28 cellular contexts compared by ENCODE assay signal in genomic region chr1:167672831-167673230, GRCh38. TPM values are rescaled to one million over a fixed set of nuclear protein-coding genes. Genes with fewer than 3 reads are reported as not detected.
DNase-seq lines count a peak whose midpoint lies in the region; ATAC-seq and TF ChIP-seq lines count a peak whose summit lies in the region.
"Had no signal": no experiment of that assay in that cellular context is flagged by ENCODE, and none has a peak within 500 bp of the region (broad histone marks: within the 10 kb centered on the region; RNA-seq: fewer than 3 reads in every experiment).

No MANE protein-coding gene starts in this region.

- no peak for ATAC-seq in CD4-positive, CD25-positive, alpha-beta regulatory T cell (ENCODE audit: low read depth in 2 of 2)
- no peak for ATAC-seq in activated naive CD8-positive, alpha-beta T cell treated with anti-CD3 and anti-CD28 coated beads, Interleukin-2, amount 10 ng/mL, durations not matched to agents 7 days and 5 days (ENCODE audit: low read depth)
- ATAC-seq in natural killer cell = no peak
- ATAC-seq: gastroesophageal sphincter, lower lobe of right lung had no signal

- peaks cover 57% of the 10 kb centered on the region for H3K36me3 Mint-ChIP-seq in CD4-positive, CD25-positive, alpha-beta regulatory T cell
- H3K36me3 Mint-ChIP-seq in IgD-negative memory B cell (peaks cover 14% of the 10 kb centered on the region), natural killer cell (no peaks in the 10 kb centered on the region)
- H3K36me3 Mint-ChIP-seq in activated naive CD8-positive, alpha-beta T cell treated with anti-CD3 and anti-CD28 coated beads, Interleukin-2, amount 10 ng/mL, durations not matched to agents 7 days and 5 days = peaks cover 64% of the 10 kb centered on the region
- H3K36me3 Mint-ChIP-seq: type B pancreatic cell had no signal

- H3K4me1 ChIP-seq in CD4-positive, CD25-positive, alpha-beta regulatory T cell (ENCODE audit: control insufficient read depth, insufficient read depth, low read length, poor library complexity, severe bottlenecking) = peaks cover 51% of the 10 kb centered on the region
- H3K4me1 ChIP-seq: gastroesophageal sphincter had no signal

- H3K27ac ChIP-seq in CD4-positive, CD25-positive, alpha-beta regulatory T cell (ENCODE audit: insufficient read depth, low read length, poor library complexity, severe bottlenecking) = no peak overlapping the region
- H3K27ac ChIP-seq: gastroesophageal sphincter, lower lobe of right lung, ovary, Peyer's patch had no signal

- intact Hi-C loops in natural killer cell (cut with micrococcal nuclease) = no loop called here

- POLR2A ChIA-PET in activated naive CD8-positive, alpha-beta T cell treated with anti-CD3 and anti-CD28 coated beads, Interleukin-2, amount 10 ng/mL, durations not matched to agents 7 days and 5 days (lab: Charles Lee) = interaction anchor here (1.4 kb wide), 1 partner anchor 22 kb away, joined by 4 read pairs; no protein-coding TSS in a partner anchor

- no peaks in the 10 kb centered on the region for H3K27me3 Mint-ChIP-seq in CD4-positive, CD25-positive, alpha-beta regulatory T cell
- H3K27me3 Mint-ChIP-seq in IgD-negative memory B cell (no peaks in the 10 kb centered on the region), natural killer cell (ENCODE audit: low read depth in 2 of 2) (no peaks in the 10 kb centered on the region)
- no peaks in the 10 kb centered on the region for H3K27me3 Mint-ChIP-seq in activated naive CD8-positive, alpha-beta T cell treated with anti-CD3 and anti-CD28 coated beads, Interleukin-2, amount 10 ng/mL, durations not matched to agents 7 days and 5 days
- H3K27me3 Mint-ChIP-seq: activated CD4-positive, alpha-beta T cell treated with anti-CD3 and anti-CD28 coated beads, Interleukin-2, amount 10 ng/mL, durations not matched to agents 24 days and 14 days had no signal

- no peak for TF ChIP-seq CTCF in natural killer cell (IDR thresholded peaks at IDR 0.05)

- no peak overlapping the region for H3K4me3 ChIP-seq in CD4-positive, CD25-positive, alpha-beta regulatory T cell (ENCODE audit: low read depth, low read length)
- H3K4me3 ChIP-seq: gastroesophageal sphincter, lower lobe of right lung, ovary, Peyer's patch had no signal

- no peak for DNase-seq in CD4-positive, CD25-positive, alpha-beta regulatory T cell
- DNase-seq in activated naive CD8-positive, alpha-beta T cell treated with anti-CD3 and anti-CD28 coated beads, Interleukin-2, amount 10 ng/mL, durations not matched to agents 7 days and 5 days = no peak
- no peak for DNase-seq in natural killer cell
- no peak for DNase-seq in activated gamma-delta T cell treated with Interleukin-2 at 50 U/mL for 16 hours
- no peak for DNase-seq in GF-D8 (lab: John Stamatoyannopoulos, UW)
- DNase-seq in activated CD4-positive, alpha-beta T cell treated with anti-CD3 and anti-CD28 coated beads for 1 hour = no peak
- DNase-seq: activated CD4-positive, alpha-beta T cell treated with anti-CD3 and anti-CD28 coated beads, Interleukin-2, amount 10 ng/mL, durations not matched to agents 24 days and 14 days; C1 segment of cervical spinal cord; DND-41; GOT3; HFFc6; lower lobe of right lung; NCI-H1092; NCI-H1694; NCI-H446 treated with DMSO at 0.1 percent for 48 hours; NCI-H774; ovary; Peyer's patch; SHP77; stimulated activated CD4-positive, alpha-beta T cell treated with anti-CD3 and anti-CD28 coated beads, Interleukin-15, amount 100 ng/mL, for 24 hours; stimulated activated CD4-positive, alpha-beta T cell treated with anti-CD3 and anti-CD28 coated beads, Interleukin-4, amount 100 ng/mL, for 4 hours; substantia nigra had no signal

- peak overlapping the region in 2 of 3 donors; percentile 84 for H3K27ac Mint-ChIP-seq in CD4-positive, CD25-positive, alpha-beta regulatory T cell
- H3K27ac Mint-ChIP-seq in IgD-negative memory B cell = peak overlapping the region in 2 of 3 donors; percentile 73 to 84
- peak overlapping the region; percentile 39 for H3K27ac Mint-ChIP-seq in activated naive CD8-positive, alpha-beta T cell treated with anti-CD3 and anti-CD28 coated beads, Interleukin-2, amount 10 ng/mL, durations not matched to agents 7 days and 5 days
- peak overlapping the region; percentile 88 to 97 for H3K27ac Mint-ChIP-seq in natural killer cell
- H3K27ac Mint-ChIP-seq: HFFc6, type B pancreatic cell had no signal

- H3K36me3 ChIP-seq in CD4-positive, CD25-positive, alpha-beta regulatory T cell (ENCODE audit: control insufficient read depth, insufficient read depth, low read length) = peaks cover 76% of the 10 kb centered on the region
- H3K36me3 ChIP-seq: gastroesophageal sphincter, lower lobe of right lung, ovary, Peyer's patch had no signal

- no peaks in the 10 kb centered on the region for H3K27me3 ChIP-seq in CD4-positive, CD25-positive, alpha-beta regulatory T cell (ENCODE audit: control insufficient read depth, insufficient read depth, low read length)
- H3K27me3 ChIP-seq: gastroesophageal sphincter, ovary, Peyer's patch had no signal

- H3K4me3 Mint-ChIP-seq in CD4-positive, CD25-positive, alpha-beta regulatory T cell = no peak overlapping the region
- H3K4me3 Mint-ChIP-seq in IgD-negative memory B cell = peak overlapping the region in 1 of 4 donors; percentile 2
- H3K4me3 Mint-ChIP-seq in activated naive CD8-positive, alpha-beta T cell treated with anti-CD3 and anti-CD28 coated beads, Interleukin-2, amount 10 ng/mL, durations not matched to agents 7 days and 5 days = no peak overlapping the region
- no peak overlapping the region for H3K4me3 Mint-ChIP-seq in natural killer cell
- H3K4me3 Mint-ChIP-seq: activated CD4-positive, alpha-beta T cell treated with anti-CD3 and anti-CD28 coated beads, Interleukin-2, amount 10 ng/mL, durations not matched to agents 24 days and 14 days; HFFc6; type B pancreatic cell had no signal

- no peaks in the 10 kb centered on the region for H3K9me3 ChIP-seq in CD4-positive, CD25-positive, alpha-beta regulatory T cell (ENCODE audit: control insufficient read depth in 2 of 2, low read length in 2 of 2)
- H3K9me3 ChIP-seq: gastroesophageal sphincter, lower lobe of right lung, ovary, Peyer's patch had no signal

- no peaks in the 10 kb centered on the region for H3K9me3 Mint-ChIP-seq in CD4-positive, CD25-positive, alpha-beta regulatory T cell
- no peaks in the 10 kb centered on the region for H3K9me3 Mint-ChIP-seq in IgD-negative memory B cell
- no peaks in the 10 kb centered on the region for H3K9me3 Mint-ChIP-seq in activated naive CD8-positive, alpha-beta T cell treated with anti-CD3 and anti-CD28 coated beads, Interleukin-2, amount 10 ng/mL, durations not matched to agents 7 days and 5 days
- no peaks in the 10 kb centered on the region for H3K9me3 Mint-ChIP-seq in natural killer cell
- H3K9me3 Mint-ChIP-seq: activated CD4-positive, alpha-beta T cell treated with anti-CD3 and anti-CD28 coated beads, Interleukin-2, amount 10 ng/mL, durations not matched to agents 24 days and 14 days; activated T-helper 2 cell treated with anti-CD3 and anti-CD28 coated beads, Interferon-gamma antibody, Interleukin-2, Interleukin-4, amounts not matched to agents 10 μg/mL and 5 μg/mL and 100 μg/mL, durations not matched to agents 14 hours and 24 hours and 36 hours; HFFc6 had no signal

- H3K4me1 Mint-ChIP-seq in CD4-positive, CD25-positive, alpha-beta regulatory T cell = peaks cover 53 to 81% (median 72%) of the 10 kb centered on the region in 4 donors
- H3K4me1 Mint-ChIP-seq in IgD-negative memory B cell = peaks cover 62 to 75% (median 62%) of the 10 kb centered on the region in 3 donors
- H3K4me1 Mint-ChIP-seq in activated naive CD8-positive, alpha-beta T cell treated with anti-CD3 and anti-CD28 coated beads, Interleukin-2, amount 10 ng/mL, durations not matched to agents 7 days and 5 days = peaks cover 36% of the 10 kb centered on the region
- peaks cover 63 to 67% of the 10 kb centered on the region in 2 donors for H3K4me1 Mint-ChIP-seq in natural killer cell

RNA-seq across cellular contexts. Expression of gene RCSD1, which starts 42.8 kb away (rescaled TPM):
- total RNA-seq in CD4-positive, CD25-positive, alpha-beta regulatory T cell = 174 TPM
- 100 to 1,000 TPM; 207 to 251 (median 233) TPM for polyA plus RNA-seq in CD4-positive, CD25-positive, alpha-beta regulatory T cell
- polyA plus RNA-seq in IgD-negative memory B cell = 249 TPM
- 100 to 1,000 TPM; 131 to 133 TPM for total RNA-seq in activated naive CD8-positive, alpha-beta T cell treated with anti-CD3 and anti-CD28 coated beads, Interleukin-2, amount 10 ng/mL, durations not matched to agents 7 days and 5 days
- 100 to 1,000 TPM in 2 of 3 donors, 10 to 100 TPM in 1; 86.3 to 130 (median 110) TPM for total RNA-seq in natural killer cell
- total RNA-seq: HFFc6, HT1080 had no signal
- polyA plus RNA-seq: neural cell had no signal

RNA-seq across cellular contexts. Expression of gene MPZL1, which starts 49.0 kb away (rescaled TPM):
- 3.3 TPM for total RNA-seq in CD4-positive, CD25-positive, alpha-beta regulatory T cell
- polyA plus RNA-seq in CD4-positive, CD25-positive, alpha-beta regulatory T cell = 10 to 100 TPM in 1 of 4 donors, 1 to 10 TPM in 3; 6.5 to 10.0 (median 9.2) TPM
- polyA plus RNA-seq in IgD-negative memory B cell = 33.8 TPM
- 1 to 10 TPM; 8.5 to 9.3 TPM for total RNA-seq in activated naive CD8-positive, alpha-beta T cell treated with anti-CD3 and anti-CD28 coated beads, Interleukin-2, amount 10 ng/mL, durations not matched to agents 7 days and 5 days
- total RNA-seq in natural killer cell = 1 to 10 TPM; 3.4 to 4.6 (median 4.0) TPM

Comparison
In these comparisons a context has a peak if more than half of its experiments do, and no peak if none do; other contexts are left out.
1. H3K27ac Mint-ChIP-seq: peak in every context shown above with its lines; median percentile 92 in natural killer cell; 84 in CD4-positive, CD25-positive, alpha-beta regulatory T cell; 78 in IgD-negative memory B cell; 39 in activated naive CD8-positive, alpha-beta T cell treated with anti-CD3 and anti-CD28 coated beads, Interleukin-2, amount 10 ng/mL, durations not matched to agents 7 days and 5 days.